Comparison of ENCODE assay signal across 11 cellular contexts in the genomic region with DNA sequence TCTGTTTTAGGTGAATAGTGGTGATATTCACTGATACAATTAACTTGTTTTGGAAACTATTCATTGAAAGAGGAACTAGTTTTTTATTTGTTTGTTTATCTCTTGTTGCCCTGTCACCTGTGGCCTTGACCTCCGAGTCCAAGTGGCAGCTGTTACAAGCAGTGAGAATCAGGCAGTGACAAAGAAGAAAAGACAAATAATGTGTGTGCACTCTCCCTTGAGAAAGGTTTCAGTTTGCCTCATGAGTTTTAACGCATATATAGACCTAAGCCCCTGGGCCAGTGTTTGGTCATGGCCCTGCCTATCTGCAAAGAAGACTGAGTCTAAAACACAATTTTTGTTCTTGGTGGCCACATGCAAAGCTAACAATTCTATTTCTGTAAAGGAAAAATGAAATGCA. TPM values are rescaled to one million over a fixed set of nuclear protein-coding genes. Genes with fewer than 3 reads are reported as not detected.
DNase-seq lines count a peak whose midpoint lies in the region; ATAC-seq, FAIRE-seq and TF ChIP-seq lines count a peak whose summit lies in the region.
"Had no signal": no experiment of that assay in that cellular context is flagged by ENCODE, and none has a peak within 500 bp of the region (broad histone marks: within the 10 kb centered on the region; RNA-seq: fewer than 3 reads in every experiment).

No MANE protein-coding gene starts in this region.

- H3K27me3 ChIP-seq in neural cell (ENCODE audit: insufficient read depth, low read depth, low read length) (no peaks in the 10 kb centered on the region), pancreas (no peaks in the 10 kb centered on the region)
- H3K27me3 ChIP-seq: ascending aorta had no signal

- TF ChIP-seq CTCF in neural cell (IDR thresholded peaks at IDR 0.05; ENCODE audit: poor library complexity, severe bottlenecking) (no peak), pancreas (IDR thresholded peaks at IDR 0.05) (no peak)

- H3K9me3 ChIP-seq in neural cell (ENCODE audit: low read length): no peaks in the 10 kb centered on the region
- H3K9me3 ChIP-seq in pancreas: no peaks in the 10 kb centered on the region
- H3K9me3 ChIP-seq: ascending aorta had no signal

- H3K4me3 ChIP-seq in neural cell (ENCODE audit: low read length) (no peak overlapping the region), pancreas (no peak overlapping the region)
- H3K4me3 ChIP-seq: ascending aorta had no signal

- H3F3A ChIP-seq in neural cell (ENCODE audit: insufficient read depth, low read length, poor library complexity, severe bottlenecking): no peaks in the 10 kb centered on the region

- FAIRE-seq in pancreas (lab: Jason Lieb, UNC): no peak
- FAIRE-seq: endometrium had no signal

- peak overlapping the region; percentile 3 for H3K4me2 ChIP-seq in neural cell (ENCODE audit: low read length)

- 37 to 46% methylated on average over 2 of the region's 2 CpGs for WGBS in pancreas, 2 donors

- no peak for TF ChIP-seq RAD21 in neural cell (conservative IDR thresholded peaks at IDR 0.05)

- no peak for TF ChIP-seq EP300 in neural cell (conservative IDR thresholded peaks at IDR 0.05; ENCODE audit: poor library complexity, severe bottlenecking)

- no peak overlapping the region for H3K9ac ChIP-seq in neural cell (ENCODE audit: low read length)

- H3K9me2 ChIP-seq in neural cell (ENCODE audit: insufficient read depth, low read length): no peaks in the 10 kb centered on the region

- DNase-seq in left cardiac atrium: no peak
- no peak for DNase-seq in MV-4-11 (lab: John Stamatoyannopoulos, UW)
- no peak for DNase-seq in pancreas
- DNase-seq: GOT3, substantia nigra had no signal

- no peaks in the 10 kb centered on the region for H3K4me1 ChIP-seq in pancreas
- H3K4me1 ChIP-seq: ascending aorta had no signal

- H4K20me1 ChIP-seq in neural cell (ENCODE audit: insufficient read depth): no peaks in the 10 kb centered on the region

- no peaks in the 10 kb centered on the region for H3K79me2 ChIP-seq in neural cell (replicated peaks; ENCODE audit: insufficient read depth, low read length)

- no peak overlapping the region for H2AFZ ChIP-seq in neural cell (ENCODE audit: low read depth, low read length)

- intact Hi-C loops in left cardiac atrium (cut with DNase I) (no loop called here), pancreas (cut with DNase I) (no loop called here)

- peak overlapping the region; percentile 42 for H3K27ac ChIP-seq in neural cell (ENCODE audit: low read length)
- H3K27ac ChIP-seq in pancreas: no peak overlapping the region
- H3K27ac ChIP-seq: ascending aorta had no signal

- H3K36me3 ChIP-seq in neural cell (ENCODE audit: insufficient read depth, low read length) (no peaks in the 10 kb centered on the region), pancreas (no peaks in the 10 kb centered on the region)
- H3K36me3 ChIP-seq: ascending aorta had no signal

- peak; percentile 99 for ATAC-seq in GM18909 (IDR thresholded peaks at IDR 0.05; ENCODE audit: poor library complexity, unreplicated experiment)
- peak; percentile 100 for ATAC-seq in GM21717 (IDR thresholded peaks at IDR 0.05; ENCODE audit: unreplicated experiment)
- ATAC-seq in HG03139 (IDR thresholded peaks at IDR 0.05; ENCODE audit: unreplicated experiment): peak; percentile 98
- no peak for ATAC-seq in left cardiac atrium
- ATAC-seq in pancreas: no peak

TF ChIP-seq in neural cell, 6 proteins besides CTCF, POLR2A, EP300 and RAD21:
- TF ChIP-seq POLR2AphosphoS5 (IDR thresholded peaks at IDR 0.05): no peak
- TF ChIP-seq, protein P1, sequence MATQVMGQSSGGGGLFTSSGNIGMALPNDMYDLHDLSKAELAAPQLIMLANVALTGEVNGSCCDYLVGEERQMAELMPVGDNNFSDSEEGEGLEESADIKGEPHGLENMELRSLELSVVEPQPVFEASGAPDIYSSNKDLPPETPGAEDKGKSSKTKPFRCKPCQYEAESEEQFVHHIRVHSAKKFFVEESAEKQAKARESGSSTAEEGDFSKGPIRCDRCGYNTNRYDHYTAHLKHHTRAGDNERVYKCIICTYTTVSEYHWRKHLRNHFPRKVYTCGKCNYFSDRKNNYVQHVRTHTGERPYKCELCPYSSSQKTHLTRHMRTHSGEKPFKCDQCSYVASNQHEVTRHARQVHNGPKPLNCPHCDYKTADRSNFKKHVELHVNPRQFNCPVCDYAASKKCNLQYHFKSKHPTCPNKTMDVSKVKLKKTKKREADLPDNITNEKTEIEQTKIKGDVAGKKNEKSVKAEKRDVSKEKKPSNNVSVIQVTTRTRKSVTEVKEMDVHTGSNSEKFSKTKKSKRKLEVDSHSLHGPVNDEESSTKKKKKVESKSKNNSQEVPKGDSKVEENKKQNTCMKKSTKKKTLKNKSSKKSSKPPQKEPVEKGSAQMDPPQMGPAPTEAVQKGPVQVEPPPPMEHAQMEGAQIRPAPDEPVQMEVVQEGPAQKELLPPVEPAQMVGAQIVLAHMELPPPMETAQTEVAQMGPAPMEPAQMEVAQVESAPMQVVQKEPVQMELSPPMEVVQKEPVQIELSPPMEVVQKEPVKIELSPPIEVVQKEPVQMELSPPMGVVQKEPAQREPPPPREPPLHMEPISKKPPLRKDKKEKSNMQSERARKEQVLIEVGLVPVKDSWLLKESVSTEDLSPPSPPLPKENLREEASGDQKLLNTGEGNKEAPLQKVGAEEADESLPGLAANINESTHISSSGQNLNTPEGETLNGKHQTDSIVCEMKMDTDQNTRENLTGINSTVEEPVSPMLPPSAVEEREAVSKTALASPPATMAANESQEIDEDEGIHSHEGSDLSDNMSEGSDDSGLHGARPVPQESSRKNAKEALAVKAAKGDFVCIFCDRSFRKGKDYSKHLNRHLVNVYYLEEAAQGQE (IDR thresholded peaks at IDR 0.05; ENCODE audit: borderline replicate concordance): no peak
- no peak for TF ChIP-seq MXI1 (conservative IDR thresholded peaks at IDR 0.05; ENCODE audit: poor library complexity, severe bottlenecking)
- TF ChIP-seq EZH2 (IDR thresholded peaks at IDR 0.05; ENCODE audit: borderline replicate concordance, insufficient read depth, low read length, poor library complexity, severe bottlenecking): no peak

RNA-seq across cellular contexts. Expression of a gene that starts 15.3 kb away (rescaled TPM):
- 0.18 and 0.25 TPM in 2 replicates for polyA plus RNA-seq in neural cell
- 1.6 and 1.9 TPM in 2 replicates for polyA minus RNA-seq in neural cell
- total RNA-seq in left cardiac atrium: 1 to 10 TPM; 2.1 to 3.8 TPM
- total RNA-seq in pancreas: 1 to 10 TPM in 2 of 6 donors, under 1 TPM in 4; 0.12 to 2.6 (median 0.71) TPM
- polyA plus RNA-seq in pancreas: under 1 TPM; 0.23 to 0.40 TPM

Comparison
In these comparisons a context has a peak if more than half of its experiments do, and no peak if none do; other contexts are left out.
1. ATAC-seq: peak in GM18909 (single experiment), GM21717 (single experiment) and HG03139 (single experiment); none in left cardiac atrium (0 of 2) and pancreas (0 of 4).